Comparison of ENCODE assay signal across 7 cellular contexts in the genomic region with DNA sequence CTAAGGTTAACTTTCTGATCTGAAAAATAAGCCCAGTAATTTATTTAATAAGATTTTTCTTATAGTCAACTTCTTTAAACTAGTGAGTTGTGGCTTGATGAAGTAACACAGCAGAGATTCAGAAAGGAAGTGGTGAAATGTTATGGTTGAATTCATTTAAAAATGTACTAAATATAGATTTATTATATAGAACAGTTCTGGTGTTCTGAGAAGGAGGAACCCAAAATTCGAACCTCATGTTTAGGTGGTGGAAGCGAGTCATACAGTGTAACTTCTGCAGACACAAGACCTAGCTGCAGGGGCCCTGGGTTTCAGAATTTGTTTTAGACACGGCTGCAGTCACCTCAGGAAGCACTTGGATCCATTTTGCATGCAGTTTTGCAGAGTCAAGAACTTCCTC.
A peak's percentile ranks its signal among the peaks of the same experiment; 100 is the strongest.
DNase-seq lines count a peak whose midpoint lies in the region; ATAC-seq and TF ChIP-seq lines count a peak whose summit lies in the region.

No MANE protein-coding gene starts in this region.

- no peaks in the 10 kb centered on the region for H3K79me2 ChIP-seq in Karpas-422 (ENCODE audit: low read length)

- H4K20me1 ChIP-seq in Karpas-422 (ENCODE audit: insufficient read depth, low read depth, low read length): no peaks in the 10 kb centered on the region

- H3K27me3 ChIP-seq in Karpas-422 (ENCODE audit: low read length): no peaks in the 10 kb centered on the region

- H3K9me2 ChIP-seq in Karpas-422 (replicated peaks; ENCODE audit: insufficient read depth, low read length): no peaks in the 10 kb centered on the region

- no peaks in the 10 kb centered on the region for H3K9me3 Mint-ChIP-seq in naive thymus-derived CD8-positive, alpha-beta T cell

- no peaks in the 10 kb centered on the region for H3K36me3 ChIP-seq in Karpas-422 (ENCODE audit: insufficient read depth, low read length)

- H3K36me3 Mint-ChIP-seq in naive thymus-derived CD8-positive, alpha-beta T cell: no peaks in the 10 kb centered on the region

- DNase-seq in NOMO-1 treated with DMSO at 0.1 percent for 48 hours (lab: John Stamatoyannopoulos, UW; ENCODE audit: unreplicated experiment) (peak; percentile 100), Karpas-422 (no peak), DMS114 treated with DMSO at 0.1 percent for 48 hours (lab: John Stamatoyannopoulos, UW; ENCODE audit: unreplicated experiment) (no peak), HEK293T (ENCODE audit: extremely low spot score) (no peak)
- peak in 3 of 10 donors; percentile 5 to 14 (median 11) for DNase-seq in naive thymus-derived CD8-positive, alpha-beta T cell

- no peak overlapping the region for H3K4me3 ChIP-seq in Karpas-422 (ENCODE audit: low read length)

- peak overlapping the region in 5 of 10 donors; percentile 14 to 62 (median 24) for H3K27ac Mint-ChIP-seq in naive thymus-derived CD8-positive, alpha-beta T cell

- no peak overlapping the region for H3K4me2 ChIP-seq in Karpas-422 (ENCODE audit: low read depth, low read length, poor library complexity, severe bottlenecking)

- H3K9me3 ChIP-seq in Karpas-422 (ENCODE audit: low read length): no peaks in the 10 kb centered on the region

- POLR2A ChIA-PET in naive thymus-derived CD8-positive, alpha-beta T cell (lab: Charles Lee): no interaction called here
- POLR2A ChIA-PET in HEK293T (lab: Yijun Ruan, JAX): no interaction called here

- no peaks in the 10 kb centered on the region for H3K4me1 ChIP-seq in Karpas-422 (ENCODE audit: low read length)

- H3K27ac ChIP-seq in Karpas-422 (ENCODE audit: low read length): no peak overlapping the region

- peak overlapping the region in 9 of 10 donors; percentile 42 to 76 (median 53) for H3K4me3 Mint-ChIP-seq in naive thymus-derived CD8-positive, alpha-beta T cell

- no peak overlapping the region for H3K9ac ChIP-seq in Karpas-422 (ENCODE audit: low read length)

- CTCF ChIA-PET in HEK293T (lab: Yijun Ruan, JAX): no interaction called here

- peak; percentile 53 for ATAC-seq in GM18870 (IDR thresholded peaks at IDR 0.05; ENCODE audit: unreplicated experiment)
- ATAC-seq in HG02759 (IDR thresholded peaks at IDR 0.05; ENCODE audit: unreplicated experiment): peak; percentile 77
- peak in 1 of 2 donors; percentile 29 for ATAC-seq in naive thymus-derived CD8-positive, alpha-beta T cell

- H2AFZ ChIP-seq in Karpas-422 (ENCODE audit: low read length): no peak overlapping the region

- peaks cover 5 to 50% (median 19%) of the 10 kb centered on the region in 4 donors for H3K4me1 Mint-ChIP-seq in naive thymus-derived CD8-positive, alpha-beta T cell

- no peaks in the 10 kb centered on the region for H3K27me3 Mint-ChIP-seq in naive thymus-derived CD8-positive, alpha-beta T cell

TF ChIP-seq in HEK293T, 16 proteins besides CTCF, POLR2A, EP300 and RAD21:
- TF ChIP-seq CTBP1 (IDR thresholded peaks at IDR 0.05; ENCODE audit: borderline replicate concordance): no peak
